8 cellular contexts compared by ENCODE assay signal in the genomic region with DNA sequence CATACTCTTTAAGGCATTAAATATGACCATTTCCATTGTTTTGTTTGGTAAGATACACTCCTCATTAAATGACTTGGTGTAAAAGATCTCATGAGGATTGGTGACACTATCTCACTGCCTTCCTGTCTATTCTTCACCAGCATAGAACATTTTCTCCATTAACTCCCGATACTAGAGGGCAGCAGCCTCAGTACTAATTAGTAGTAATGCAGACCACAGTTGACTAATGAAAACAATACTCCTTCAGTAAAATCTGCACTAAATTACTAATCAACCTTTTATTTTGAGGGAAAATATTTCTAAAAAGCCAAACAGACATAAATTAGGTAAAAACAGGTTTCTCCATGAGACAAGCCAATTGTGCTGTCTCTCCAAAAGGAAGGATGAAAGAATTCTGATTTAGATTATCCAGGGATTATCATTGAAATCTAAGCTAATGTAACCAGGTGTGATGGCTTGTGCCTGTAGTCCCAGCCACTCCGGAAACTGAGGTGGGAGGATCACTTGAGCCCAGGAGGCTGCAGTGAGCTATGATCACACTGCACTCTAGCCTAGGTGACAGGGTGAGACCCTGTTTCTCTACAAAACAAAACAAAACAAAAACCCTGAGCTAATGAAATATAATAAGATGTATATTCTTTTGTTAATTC. TPM values are rescaled to one million over a fixed set of nuclear protein-coding genes. Genes with fewer than 3 reads are reported as not detected.
DNase-seq lines count a peak whose midpoint lies in the region; ATAC-seq and TF ChIP-seq lines count a peak whose summit lies in the region.

No MANE protein-coding gene starts in this region.

- no peaks in the 10 kb centered on the region for H3K27me3 Mint-ChIP-seq in CD4-positive, alpha-beta memory T cell
- H3K27me3 Mint-ChIP-seq in activated CD8-positive, alpha-beta memory T cell treated with anti-CD3 and anti-CD28 coated beads, Interleukin-2, amount 10 ng/mL, durations not matched to agents 7 days and 5 days, result no peaks in the 10 kb centered on the region
- no peaks in the 10 kb centered on the region for H3K27me3 Mint-ChIP-seq in naive thymus-derived CD4-positive, alpha-beta T cell

- H3K4me1 ChIP-seq in CD4-positive, alpha-beta memory T cell (ENCODE audit: insufficient read depth, low read length), result peaks cover 19% of the 10 kb centered on the region
- H3K4me1 ChIP-seq in HEK293 (ENCODE audit: control insufficient read depth, insufficient read depth, low read length), result no peaks in the 10 kb centered on the region
- peaks cover 0 to 3% of the 10 kb centered on the region in 2 donors for H3K4me1 ChIP-seq in naive thymus-derived CD4-positive, alpha-beta T cell (ENCODE audit: control insufficient read depth in 2 of 2, insufficient read depth in 2 of 2, low read length in 2 of 2)

- ATAC-seq in activated CD8-positive, alpha-beta memory T cell treated with anti-CD3 and anti-CD28 coated beads, Interleukin-2, amount 10 ng/mL, durations not matched to agents 7 days and 5 days, result peak; percentile 87
- peak; percentile 93 for ATAC-seq in naive thymus-derived CD4-positive, alpha-beta T cell
- no peak for ATAC-seq in GM19452 (IDR thresholded peaks at IDR 0.05; ENCODE audit: unreplicated experiment)

- peaks cover 0 to 4% of the 10 kb centered on the region in 2 donors for H3K36me3 Mint-ChIP-seq in CD4-positive, alpha-beta memory T cell
- no peaks in the 10 kb centered on the region for H3K36me3 Mint-ChIP-seq in activated CD8-positive, alpha-beta memory T cell treated with anti-CD3 and anti-CD28 coated beads, Interleukin-2, amount 10 ng/mL, durations not matched to agents 7 days and 5 days
- no peaks in the 10 kb centered on the region for H3K36me3 Mint-ChIP-seq in naive thymus-derived CD4-positive, alpha-beta T cell

- TF ChIP-seq CTCF in HEK293 (tag by site-specific recombination; IDR thresholded peaks at IDR 0.05), result no peak

- H3K9me3 Mint-ChIP-seq in CD4-positive, alpha-beta memory T cell, result no peaks in the 10 kb centered on the region
- no peaks in the 10 kb centered on the region for H3K9me3 Mint-ChIP-seq in activated CD8-positive, alpha-beta memory T cell treated with anti-CD3 and anti-CD28 coated beads, Interleukin-2, amount 10 ng/mL, durations not matched to agents 7 days and 5 days (ENCODE audit: low read depth)
- H3K9me3 Mint-ChIP-seq in naive thymus-derived CD4-positive, alpha-beta T cell, result no peaks in the 10 kb centered on the region

- H3K4me3 ChIP-seq in CD4-positive, alpha-beta memory T cell (ENCODE audit: low read length in 2 of 2), result no peak overlapping the region
- H3K4me3 ChIP-seq in HEK293 (ENCODE audit: low read depth, low read length), result no peak overlapping the region
- H3K4me3 ChIP-seq in naive thymus-derived CD4-positive, alpha-beta T cell (ENCODE audit: low read length), result no peak overlapping the region

- H3K27me3 ChIP-seq in CD4-positive, alpha-beta memory T cell (ENCODE audit: insufficient read depth, low read length), result no peaks in the 10 kb centered on the region
- no peaks in the 10 kb centered on the region for H3K27me3 ChIP-seq in naive thymus-derived CD4-positive, alpha-beta T cell (ENCODE audit: control insufficient read depth in 2 of 2, insufficient read depth in 2 of 2, low read length in 2 of 2)

- no peak overlapping the region for H3K27ac ChIP-seq in CD4-positive, alpha-beta memory T cell (ENCODE audit: low read depth, low read length)
- H3K27ac ChIP-seq in HEK293 (ENCODE audit: extremely low read depth, low read depth, low read length), result no peak overlapping the region
- H3K27ac ChIP-seq in naive thymus-derived CD4-positive, alpha-beta T cell (ENCODE audit: low read depth, low read length), result no peak overlapping the region

- no peaks in the 10 kb centered on the region for H3K36me3 ChIP-seq in CD4-positive, alpha-beta memory T cell (ENCODE audit: insufficient read depth, low read length)
- H3K36me3 ChIP-seq in HEK293 (ENCODE audit: control insufficient read depth in 2 of 2, insufficient read depth in 1 of 2, low read length in 2 of 2), result no peaks in the 10 kb centered on the region
- no peaks in the 10 kb centered on the region for H3K36me3 ChIP-seq in naive thymus-derived CD4-positive, alpha-beta T cell (ENCODE audit: control insufficient read depth in 2 of 3, insufficient read depth in 3 of 3, low read length in 3 of 3)

- peak overlapping the region in 6 of 7 donors; percentile 43 to 86 (median 68) for H3K27ac Mint-ChIP-seq in CD4-positive, alpha-beta memory T cell
- peak overlapping the region; percentile 5 for H3K27ac Mint-ChIP-seq in activated CD8-positive, alpha-beta memory T cell treated with anti-CD3 and anti-CD28 coated beads, Interleukin-2, amount 10 ng/mL, durations not matched to agents 7 days and 5 days
- H3K27ac Mint-ChIP-seq in naive thymus-derived CD4-positive, alpha-beta T cell, result peak overlapping the region in 3 of 9 donors; percentile 10 to 82 (median 79)

- peak overlapping the region in 4 of 8 donors; percentile 17 to 53 (median 46) for H3K4me3 Mint-ChIP-seq in CD4-positive, alpha-beta memory T cell
- no peak overlapping the region for H3K4me3 Mint-ChIP-seq in activated CD8-positive, alpha-beta memory T cell treated with anti-CD3 and anti-CD28 coated beads, Interleukin-2, amount 10 ng/mL, durations not matched to agents 7 days and 5 days
- H3K4me3 Mint-ChIP-seq in naive thymus-derived CD4-positive, alpha-beta T cell, result no peak overlapping the region

- CTCF ChIA-PET in CD4-positive, alpha-beta memory T cell (lab: Charles Lee; ENCODE audit: partially characterized antibody), result interaction anchor here (0.6 to 6.2 kb wide), 15 partner anchors 8 to 239 kb away, joined by 3 to 339 read pairs (median 4); a partner anchor contains a TSS
- CTCF ChIA-PET in HEK293 (lab: Yijun Ruan, JAX), result interaction anchor here (0.6 to 6.8 kb wide), 28 partner anchors 8 to 823 kb away, joined by 3 to 142 read pairs (median 4); a partner anchor contains a TSS
- CTCF ChIA-PET in activated CD8-positive, alpha-beta memory T cell treated with anti-CD3 and anti-CD28 coated beads, Interleukin-2, amount 10 ng/mL, durations not matched to agents 7 days and 5 days (lab: Charles Lee), result interaction anchor here (0.8 to 3.6 kb wide), 13 partner anchors 9 to 482 kb away, joined by 3 to 60 read pairs (median 6); a partner anchor contains a TSS
- CTCF ChIA-PET in naive thymus-derived CD4-positive, alpha-beta T cell (lab: Charles Lee), result interaction anchor here (0.5 to 5.8 kb wide), 11 partner anchors 8 to 137 kb away, joined by 3 to 159 read pairs (median 4); a partner anchor contains a TSS

- POLR2A ChIA-PET in CD4-positive, alpha-beta memory T cell (lab: Charles Lee; ENCODE audit: partially characterized antibody), result interaction anchor here (0.9 to 1.2 kb wide), 3 partner anchors 10 to 105 kb away, joined by 3 to 11 read pairs (median 9); a partner anchor contains a TSS
- POLR2A ChIA-PET in HEK293 (lab: Yijun Ruan, JAX), result interaction anchor here (0.5 to 1.0 kb wide), 2 partner anchors 10 to 360 kb away, joined by 3 to 5 read pairs; a partner anchor contains a TSS
- POLR2A ChIA-PET in naive thymus-derived CD4-positive, alpha-beta T cell (lab: Charles Lee), result interaction anchor here (1.0 to 1.4 kb wide), 2 partner anchors 61 to 62 kb away, joined by 4 to 5 read pairs; no protein-coding TSS in a partner anchor

- no peaks in the 10 kb centered on the region for H3K9me3 ChIP-seq in CD4-positive, alpha-beta memory T cell (ENCODE audit: control insufficient read depth in 1 of 2, low read length in 2 of 2)
- H3K9me3 ChIP-seq in HEK293 (ENCODE audit: control insufficient read depth, insufficient read depth, low read depth, low read length), result no peaks in the 10 kb centered on the region
- H3K9me3 ChIP-seq in naive thymus-derived CD4-positive, alpha-beta T cell (ENCODE audit: control insufficient read depth in 2 of 3, low read length in 3 of 3), result no peaks in the 10 kb centered on the region

- TF ChIP-seq POLR2A in erythroblast (IDR thresholded peaks at IDR 0.05; ENCODE audit: low read length), result no peak

- peak; percentile 63 to 77 (median 70) for DNase-seq in CD4-positive, alpha-beta memory T cell
- DNase-seq in NCI-H82 treated with DMSO at 0.1 percent for 48 hours (lab: John Stamatoyannopoulos, UW; ENCODE audit: unreplicated experiment), result peak; percentile 23
- peak; percentile 78 for DNase-seq in activated CD8-positive, alpha-beta memory T cell treated with anti-CD3 and anti-CD28 coated beads, Interleukin-2, amount 10 ng/mL, durations not matched to agents 7 days and 5 days
- DNase-seq in erythroblast (lab: John Stamatoyannopoulos, UW), result peak; percentile 69 to 83
- DNase-seq in naive thymus-derived CD4-positive, alpha-beta T cell, result peak in 8 of 9 donors; percentile 34 to 74 (median 64)
- DNase-seq in superior temporal gyrus (ENCODE audit: extremely low spot score), result peak; percentile 82

- H3K4me1 Mint-ChIP-seq in CD4-positive, alpha-beta memory T cell, result peaks cover 23 to 32% (median 25%) of the 10 kb centered on the region in 4 donors
- peaks cover 26% of the 10 kb centered on the region for H3K4me1 Mint-ChIP-seq in activated CD8-positive, alpha-beta memory T cell treated with anti-CD3 and anti-CD28 coated beads, Interleukin-2, amount 10 ng/mL, durations not matched to agents 7 days and 5 days
- peaks cover 19 to 39% (median 33%) of the 10 kb centered on the region in 7 donors for H3K4me1 Mint-ChIP-seq in naive thymus-derived CD4-positive, alpha-beta T cell

- intact Hi-C loops in CD4-positive, alpha-beta memory T cell (cut with micrococcal nuclease), result loop anchor here (1.0 to 5.0 kb wide), 4 partner anchors 9 to 132 kb away; a partner anchor contains a TSS
- intact Hi-C loops in naive thymus-derived CD4-positive, alpha-beta T cell (cut with micrococcal nuclease), result loop anchor here (1.0 to 5.0 kb wide), 5 partner anchors 9 to 183 kb away; a partner anchor contains a TSS

TF ChIP-seq in HEK293, 187 proteins besides CTCF, POLR2A, EP300 and RAD21 (continues in another document):
- TF ChIP-seq ZNF654 (tag by site-specific recombination; IDR thresholded peaks at IDR 0.05; ENCODE audit: low read depth) (peak; percentile 67), ZBTB17 (tag by site-specific recombination; IDR thresholded peaks at IDR 0.05) (peak; percentile 25; the same call in 1 of the 2 replicates), ZNF660 (tag by site-specific recombination; IDR thresholded peaks at IDR 0.05) (no peak), ZNF155 (tag by site-specific recombination; IDR thresholded peaks at IDR 0.05) (no peak), ZXDB (tag by site-specific recombination; IDR thresholded peaks at IDR 0.05) (no peak), ZNF202 (tag by site-specific recombination; IDR thresholded peaks at IDR 0.05; ENCODE audit: borderline replicate concordance) (no peak), ZNF664 (tag by site-specific recombination; IDR thresholded peaks at IDR 0.05) (no peak), ZNF610 (tag by site-specific recombination; IDR thresholded peaks at IDR 0.05; ENCODE audit: borderline replicate concordance) (no peak), SCRT2 (tag by site-specific recombination; IDR thresholded peaks at IDR 0.05) (no peak)

RNA-seq across cellular contexts. Expression of a gene that starts 9.4 kb away (rescaled TPM):
- 10 to 100 TPM; 10.4 to 11.2 TPM for total RNA-seq in CD4-positive, alpha-beta memory T cell
- 1 to 10 TPM; 4.8 to 5.9 TPM for polyA plus RNA-seq in CD4-positive, alpha-beta memory T cell
- 10 to 100 TPM; 10.1 to 13.1 TPM for total RNA-seq in activated CD8-positive, alpha-beta memory T cell treated with anti-CD3 and anti-CD28 coated beads, Interleukin-2, amount 10 ng/mL, durations not matched to agents 7 days and 5 days
- 10 to 100 TPM in 2 of 5 experiments, 1 to 10 TPM in 3; 6.5 to 17.7 (median 9.9) TPM for total RNA-seq in naive thymus-derived CD4-positive, alpha-beta T cell
- polyA plus RNA-seq in naive thymus-derived CD4-positive, alpha-beta T cell, result 1 to 10 TPM; 4.2 to 5.9 TPM

Comparison
In these comparisons a context has a peak if more than half of its experiments do, and no peak if none do; other contexts are left out.
1. DNase-seq: peak in every context shown above with its lines; median percentile 82 in superior temporal gyrus; 78 in activated CD8-positive, alpha-beta memory T cell treated with anti-CD3 and anti-CD28 coated beads, Interleukin-2, amount 10 ng/mL, durations not matched to agents 7 days and 5 days; 76 in erythroblast; 70 in CD4-positive, alpha-beta memory T cell; 64 in naive thymus-derived CD4-positive, alpha-beta T cell; 23 in NCI-H82 treated with DMSO at 0.1 percent for 48 hours.